1 cellular context compared by ENCODE assay signal in genomic region chr3:172766241-172766640, GRCh38.
TF ChIP-seq lines count a peak whose summit lies in the region.

No MANE protein-coding gene starts in this region.

TF ChIP-seq in SK-N-SH treated with all-trans-retinoic acid at 6 μM for 48 hours, 23 proteins besides CTCF, POLR2A, EP300 and RAD21 (continued from another document):
- no peak for TF ChIP-seq ZNF565 (CRISPR knock-in tag; conservative IDR thresholded peaks at IDR 0.05; ENCODE audit: low read depth)
- TF ChIP-seq CSDC2 (CRISPR knock-in tag; IDR thresholded peaks at IDR 0.05): no peak
- no peak for TF ChIP-seq TSHZ2 (CRISPR knock-in tag; IDR thresholded peaks at IDR 0.05)
- no peak for TF ChIP-seq CSRNP3 (CRISPR knock-in tag; IDR thresholded peaks at IDR 0.05)
- TF ChIP-seq ESRRG (CRISPR knock-in tag; IDR thresholded peaks at IDR 0.05): peak; percentile 18; the same call in 1 of the 2 replicates
- TF ChIP-seq ARNTL (CRISPR knock-in tag; IDR thresholded peaks at IDR 0.05; ENCODE audit: borderline replicate concordance, low read depth): no peak
- no peak for TF ChIP-seq ZNF70 (CRISPR knock-in tag; IDR thresholded peaks at IDR 0.05)
- TF ChIP-seq ISL1 (CRISPR knock-in tag; IDR thresholded peaks at IDR 0.05): peak; percentile 92
- TF ChIP-seq ZNF8 (CRISPR knock-in tag; IDR thresholded peaks at IDR 0.05): no peak
